14 cellular contexts compared by ENCODE assay signal in the genomic region with DNA sequence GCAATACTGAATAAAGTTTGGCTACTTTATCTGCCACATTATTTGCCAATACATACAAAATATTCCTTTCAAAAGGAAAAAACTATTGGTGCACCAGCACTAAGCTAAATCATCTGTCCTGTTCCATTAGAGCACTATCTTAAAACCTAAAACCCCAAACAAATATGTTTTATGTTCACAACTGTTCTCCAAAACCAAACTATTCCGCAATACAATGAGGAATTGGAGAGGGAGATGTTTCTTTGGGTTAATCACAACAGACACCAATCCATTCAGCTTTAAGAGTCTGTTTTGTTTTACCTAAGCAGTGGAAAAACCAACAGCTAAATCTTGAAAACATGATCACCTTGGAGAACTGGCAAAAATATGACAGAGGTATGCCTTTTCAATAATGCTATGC.
A peak's percentile ranks its signal among the peaks of the same experiment; 100 is the strongest.
DNase-seq lines count a peak whose midpoint lies in the region; ATAC-seq and TF ChIP-seq lines count a peak whose summit lies in the region.
"Had no signal": no experiment of that assay in that cellular context is flagged by ENCODE, and none has a peak within 500 bp of the region (broad histone marks: within the 10 kb centered on the region; RNA-seq: fewer than 3 reads in every experiment).

No MANE protein-coding gene starts in this region.

- TF ChIP-seq CTCF in nephron progenitor cell (IDR thresholded peaks at IDR 0.05), result no peak

- H3K4me1 Mint-ChIP-seq in activated naive CD4-positive, alpha-beta T cell treated with anti-CD3 and anti-CD28 coated beads, Interleukin-2, amount 10 ng/mL, durations not matched to agents 7 days and 5 days, result no peaks in the 10 kb centered on the region
- H3K4me1 Mint-ChIP-seq in activated T-helper 2 cell treated with anti-CD3 and anti-CD28 coated beads, Interferon-gamma antibody, Interleukin-2, Interleukin-4, amounts not matched to agents 10 μg/mL and 5 μg/mL and 100 μg/mL, durations not matched to agents 14 hours and 24 hours and 36 hours (ENCODE audit: low read depth), result peaks cover 3% of the 10 kb centered on the region
- H3K4me1 Mint-ChIP-seq in nephron progenitor cell, result peaks cover 5% of the 10 kb centered on the region

- intact Hi-C loops in activated T-helper 2 cell treated with anti-CD3 and anti-CD28 coated beads, Interferon-gamma antibody, Interleukin-2, Interleukin-4, amounts not matched to agents 10 μg/mL and 5 μg/mL and 100 μg/mL, durations not matched to agents 14 hours and 24 hours and 36 hours (cut with micrococcal nuclease), result no loop called here

- no peaks in the 10 kb centered on the region for H3K27me3 Mint-ChIP-seq in activated naive CD4-positive, alpha-beta T cell treated with anti-CD3 and anti-CD28 coated beads, Interleukin-2, amount 10 ng/mL, durations not matched to agents 7 days and 5 days
- no peaks in the 10 kb centered on the region for H3K27me3 Mint-ChIP-seq in activated T-helper 2 cell treated with anti-CD3 and anti-CD28 coated beads, Interferon-gamma antibody, Interleukin-2, Interleukin-4, amounts not matched to agents 10 μg/mL and 5 μg/mL and 100 μg/mL, durations not matched to agents 14 hours and 24 hours and 36 hours (ENCODE audit: low read depth)
- H3K27me3 Mint-ChIP-seq in nephron progenitor cell (ENCODE audit: low read depth, poor library complexity), result no peaks in the 10 kb centered on the region
- H3K27me3 Mint-ChIP-seq: CD8-positive, alpha-beta memory T cell had no signal

- CTCF ChIA-PET in activated naive CD4-positive, alpha-beta T cell treated with anti-CD3 and anti-CD28 coated beads, Interleukin-2, amount 10 ng/mL, durations not matched to agents 7 days and 5 days (lab: Charles Lee), result no interaction called here

- no peak for ATAC-seq in HG03342 (IDR thresholded peaks at IDR 0.05; ENCODE audit: unreplicated experiment)
- ATAC-seq: HCT116 had no signal

- no peak for DNase-seq in activated naive CD4-positive, alpha-beta T cell treated with anti-CD3 and anti-CD28 coated beads, Interleukin-2, amount 10 ng/mL, durations not matched to agents 7 days and 5 days
- DNase-seq in activated naive CD4-positive, alpha-beta T cell treated with Interleukin-2 at 50 U/mL for 16 hours, result no peak
- DNase-seq in activated T-helper 2 cell treated with anti-CD3 and anti-CD28 coated beads, Interferon-gamma antibody, Interleukin-2, Interleukin-4, amounts not matched to agents 10 μg/mL and 5 μg/mL and 100 μg/mL, durations not matched to agents 14 hours and 24 hours and 36 hours (ENCODE audit: low spot score), result no peak
- DNase-seq in nephron progenitor cell (no peak), DMS 273 (lab: John Stamatoyannopoulos, UW; ENCODE audit: unreplicated experiment) (no peak), NCI-H446 treated with DMSO at 0.1 percent for 48 hours (lab: John Stamatoyannopoulos, UW) (no peak), cortex of kidney (lab: John Stamatoyannopoulos, UW) (no peak)
- DNase-seq: AML-193; Caco-2; CD8-positive, alpha-beta memory T cell; DMS 273 treated with DMSO at 0.1 percent for 48 hours; GM23248 had no signal

- H3K27ac Mint-ChIP-seq in activated naive CD4-positive, alpha-beta T cell treated with anti-CD3 and anti-CD28 coated beads, Interleukin-2, amount 10 ng/mL, durations not matched to agents 7 days and 5 days, result peak overlapping the region; percentile 3
- H3K27ac Mint-ChIP-seq in activated T-helper 2 cell treated with anti-CD3 and anti-CD28 coated beads, Interferon-gamma antibody, Interleukin-2, Interleukin-4, amounts not matched to agents 10 μg/mL and 5 μg/mL and 100 μg/mL, durations not matched to agents 14 hours and 24 hours and 36 hours, result peak overlapping the region; percentile 25
- H3K27ac Mint-ChIP-seq in nephron progenitor cell, result peak overlapping the region; percentile 26
- H3K27ac Mint-ChIP-seq: CD8-positive, alpha-beta memory T cell had no signal

- no peaks in the 10 kb centered on the region for H3K9me3 Mint-ChIP-seq in activated naive CD4-positive, alpha-beta T cell treated with anti-CD3 and anti-CD28 coated beads, Interleukin-2, amount 10 ng/mL, durations not matched to agents 7 days and 5 days
- H3K9me3 Mint-ChIP-seq in activated T-helper 2 cell treated with anti-CD3 and anti-CD28 coated beads, Interferon-gamma antibody, Interleukin-2, Interleukin-4, amounts not matched to agents 10 μg/mL and 5 μg/mL and 100 μg/mL, durations not matched to agents 14 hours and 24 hours and 36 hours, result no peaks in the 10 kb centered on the region
- H3K9me3 Mint-ChIP-seq in nephron progenitor cell, result no peaks in the 10 kb centered on the region
- H3K9me3 Mint-ChIP-seq: CD8-positive, alpha-beta memory T cell had no signal

- peaks cover 58% of the 10 kb centered on the region for H3K36me3 Mint-ChIP-seq in activated naive CD4-positive, alpha-beta T cell treated with anti-CD3 and anti-CD28 coated beads, Interleukin-2, amount 10 ng/mL, durations not matched to agents 7 days and 5 days
- H3K36me3 Mint-ChIP-seq in activated T-helper 2 cell treated with anti-CD3 and anti-CD28 coated beads, Interferon-gamma antibody, Interleukin-2, Interleukin-4, amounts not matched to agents 10 μg/mL and 5 μg/mL and 100 μg/mL, durations not matched to agents 14 hours and 24 hours and 36 hours (ENCODE audit: low read depth), result peaks cover 74% of the 10 kb centered on the region
- peaks cover 72% of the 10 kb centered on the region for H3K36me3 Mint-ChIP-seq in nephron progenitor cell (ENCODE audit: low read depth)

- H3K4me3 Mint-ChIP-seq in activated naive CD4-positive, alpha-beta T cell treated with anti-CD3 and anti-CD28 coated beads, Interleukin-2, amount 10 ng/mL, durations not matched to agents 7 days and 5 days, result no peak overlapping the region
- no peak overlapping the region for H3K4me3 Mint-ChIP-seq in activated T-helper 2 cell treated with anti-CD3 and anti-CD28 coated beads, Interferon-gamma antibody, Interleukin-2, Interleukin-4, amounts not matched to agents 10 μg/mL and 5 μg/mL and 100 μg/mL, durations not matched to agents 14 hours and 24 hours and 36 hours (ENCODE audit: low read depth)
- no peak overlapping the region for H3K4me3 Mint-ChIP-seq in nephron progenitor cell
